ENCODE assay signal across 20 cellular contexts in the genomic region with DNA sequence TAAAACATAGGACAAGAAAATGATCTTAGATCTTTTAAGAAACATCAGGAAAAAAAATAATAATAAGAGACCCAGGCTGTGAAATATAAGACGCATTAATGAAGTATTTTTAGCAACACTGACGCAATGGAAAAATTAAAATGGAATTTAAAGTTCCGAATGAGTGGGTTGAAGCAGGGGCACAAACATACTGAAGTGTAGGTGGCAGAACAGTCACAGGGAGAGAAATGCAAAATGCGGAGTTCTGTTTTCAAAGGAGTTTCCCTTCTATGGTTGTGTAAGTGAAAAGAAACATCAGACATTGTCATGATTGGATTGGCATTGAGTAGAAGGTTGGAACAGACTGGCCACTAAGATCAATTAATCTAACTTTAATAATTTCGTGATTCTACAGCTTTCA.
DNase-seq lines count a peak whose midpoint lies in the region; ATAC-seq and TF ChIP-seq lines count a peak whose summit lies in the region.
"Had no signal": no experiment of that assay in that cellular context is flagged by ENCODE, and none has a peak within 500 bp of the region (broad histone marks: within the 10 kb centered on the region; RNA-seq: fewer than 3 reads in every experiment).

No MANE protein-coding gene starts in this region.

- intact Hi-C loops in heart left ventricle (cut with DNase I): no loop called here
- intact Hi-C loops in cardiac septum (cut with DNase I): no loop called here
- intact Hi-C loops in left lung (cut with DNase I): no loop called here
- intact Hi-C loops in stomach (cut with DNase I; ENCODE audit: low total_unique reads): no loop called here

- H3K4me1 Mint-ChIP-seq in osteocyte (ENCODE audit: unreplicated experiment): peaks cover 17% of the 10 kb centered on the region

- WGBS in heart left ventricle, 4 donors: 58 to 63% (median 61%) methylated on average over 5 of the region's 5 CpGs
- 76 to 91% (median 90%) methylated on average over 5 of the region's 5 CpGs for WGBS in stomach, 5 donors

- no peaks in the 10 kb centered on the region for H3K27me3 Mint-ChIP-seq in osteocyte (ENCODE audit: unreplicated experiment)

- H3K4me3 Mint-ChIP-seq in osteocyte (ENCODE audit: unreplicated experiment): no peak overlapping the region
- H3K4me3 Mint-ChIP-seq: CD4-positive, alpha-beta memory T cell; HFFc6 had no signal

- H3K27ac Mint-ChIP-seq in osteocyte (ENCODE audit: unreplicated experiment): no peak overlapping the region
- H3K27ac Mint-ChIP-seq: CD4-positive, alpha-beta memory T cell; HFFc6 had no signal

- TF ChIP-seq CTCF in heart left ventricle (IDR thresholded peaks at IDR 0.05): peak in 1 of 12 donors; percentile 9
- no peak for TF ChIP-seq CTCF in left lung (IDR thresholded peaks at IDR 0.05)
- TF ChIP-seq CTCF in thoracic aorta (IDR thresholded peaks at IDR 0.05): no peak
- no peak for TF ChIP-seq CTCF in osteocyte (IDR thresholded peaks at IDR 0.05)
- TF ChIP-seq CTCF in stomach (IDR thresholded peaks at IDR 0.05): no peak

- H3K9me3 ChIP-seq in heart left ventricle (no peaks in the 10 kb centered on the region), left lung (no peaks in the 10 kb centered on the region), thoracic aorta (no peaks in the 10 kb centered on the region), stomach (no peaks in the 10 kb centered on the region)
- H3K9me3 ChIP-seq: A549, HAP-1 had no signal

- H3K36me3 ChIP-seq in heart left ventricle (no peaks in the 10 kb centered on the region), left lung (no peaks in the 10 kb centered on the region), thoracic aorta (no peaks in the 10 kb centered on the region), stomach (no peaks in the 10 kb centered on the region)
- H3K36me3 ChIP-seq: HAP-1 had no signal

- peak in 3 of 4 donors; percentile 41 to 60 (median 57) for ATAC-seq in heart left ventricle
- ATAC-seq in left lung: peak; percentile 75
- ATAC-seq in thoracic aorta (ENCODE audit: insufficient number of reproducible peaks, low FRiP score, low read depth): no peak
- ATAC-seq: A549 had no signal

- H3K9me3 Mint-ChIP-seq in osteocyte (ENCODE audit: unreplicated experiment): no peaks in the 10 kb centered on the region
- H3K9me3 Mint-ChIP-seq: HFFc6 had no signal

- TF ChIP-seq POLR2A in heart left ventricle (IDR thresholded peaks at IDR 0.05) (no peak), stomach (IDR thresholded peaks at IDR 0.05) (no peak)

- no peak for DNase-seq in heart left ventricle
- DNase-seq in cardiac septum (ENCODE audit: low spot score): no peak
- DNase-seq in left lung: no peak
- DNase-seq in thoracic aorta (ENCODE audit: low spot score): no peak
- no peak for DNase-seq in osteocyte (ENCODE audit: extremely low spot score, unreplicated experiment)
- DNase-seq in stomach: no peak
- DNase-seq: ACHN; AML-193; C1 segment of cervical spinal cord; Calu3; CD4-positive, alpha-beta memory T cell; COR-L47; DMS53; DMS79 treated with DMSO at 0.1 percent for 48 hours; GF-D8; GOT3; HFFc6 had no signal

- no peaks in the 10 kb centered on the region for H3K27me3 ChIP-seq in heart left ventricle
- no peaks in the 10 kb centered on the region for H3K27me3 ChIP-seq in left lung
- no peaks in the 10 kb centered on the region for H3K27me3 ChIP-seq in thoracic aorta (replicated peaks; ENCODE audit: insufficient read depth)
- no peaks in the 10 kb centered on the region for H3K27me3 ChIP-seq in stomach

- no peak overlapping the region for H3K4me3 ChIP-seq in heart left ventricle
- no peak overlapping the region for H3K4me3 ChIP-seq in left lung
- H3K4me3 ChIP-seq in thoracic aorta: peak overlapping the region; percentile 35
- H3K4me3 ChIP-seq in stomach: no peak overlapping the region
- H3K4me3 ChIP-seq: A549, HAP-1 had no signal

- TF ChIP-seq EP300 in stomach (IDR thresholded peaks at IDR 0.05): no peak

- no peaks in the 10 kb centered on the region for H3K36me3 Mint-ChIP-seq in osteocyte (ENCODE audit: unreplicated experiment)
- H3K36me3 Mint-ChIP-seq: CD4-positive, alpha-beta memory T cell had no signal

- H3K4me1 ChIP-seq in heart left ventricle: peaks cover 0 to 12% (median 0%) of the 10 kb centered on the region in 12 donors
- peaks cover 0 to 6% of the 10 kb centered on the region in 2 donors for H3K4me1 ChIP-seq in left lung
- H3K4me1 ChIP-seq in thoracic aorta (ENCODE audit: control insufficient read depth in 1 of 2, low read depth in 2 of 2): peaks cover 15 to 17% of the 10 kb centered on the region in 2 donors
- H3K4me1 ChIP-seq in stomach: peaks cover 0 to 17% (median 11%) of the 10 kb centered on the region in 4 donors
- H3K4me1 ChIP-seq: HAP-1 had no signal

- H3K27ac ChIP-seq in heart left ventricle (no peak overlapping the region), left lung (no peak overlapping the region), thoracic aorta (peak overlapping the region in 1 of 2 donors; percentile 49), stomach (no peak overlapping the region)
- H3K27ac ChIP-seq: 22Rv1, A549 had no signal
